Comparison of ENCODE assay signal across 19 cellular contexts in genomic region chr2:14616342-14616741, GRCh38. TPM values are rescaled to one million over a fixed set of nuclear protein-coding genes. Genes with fewer than 3 reads are reported as not detected.
"Had no signal": no experiment of that assay in that cellular context is flagged by ENCODE, and none has a peak within 500 bp of the region (broad histone marks: within the 10 kb centered on the region; RNA-seq: fewer than 3 reads in every experiment).

No MANE protein-coding gene starts in this region.

- H3K27ac ChIP-seq: gastrocnemius medialis, neutrophil, parathyroid adenoma, tibial artery had no signal

- DNase-seq: activated B cell treated with CpG ODN at 0.5 μM for 24 hours; activated CD4-positive, alpha-beta T cell treated with anti-CD3 and anti-CD28 coated beads for 48 hours; activated CD8-positive, alpha-beta T cell treated with anti-CD3 and anti-CD28 coated beads for 36 hours; activated naive CD4-positive, alpha-beta T cell; activated naive CD8-positive, alpha-beta T cell treated with anti-CD3 and anti-CD28 coated beads for 36 hours; activated T-cell treated with anti-CD3 and anti-CD28 coated beads, Interleukin-2, amount 50 U/mL, for 1 hour; amygdala; cerebellar nuclear complex; effector CD4-positive, alpha-beta T cell; head of caudate nucleus; natural killer cell; stimulated activated CD4-positive, alpha-beta T cell treated with anti-CD3 and anti-CD28 coated beads, Interleukin-12 subunit alpha, Interleukin-12 subunit beta, amount 100 ng/mL, for 4 hours; stimulated activated CD4-positive, alpha-beta T cell treated with anti-CD3 and anti-CD28 coated beads, Interleukin-1b, Interleukin-23, amount 100 ng/mL, for 48 hours; stimulated activated naive CD4-positive, alpha-beta T cell treated with Interleukin-2 at 50 U/mL for 16 hours; tibial artery had no signal

- H3K79me2 ChIP-seq: parathyroid adenoma had no signal

- H3K9me3 ChIP-seq: gastrocnemius medialis, neutrophil, tibial artery had no signal

- H2AFZ ChIP-seq: parathyroid adenoma had no signal

- H3K36me3 ChIP-seq: gastrocnemius medialis, neutrophil, tibial artery had no signal

- H3K27me3 ChIP-seq: gastrocnemius medialis, neutrophil, tibial artery had no signal

- H3K9ac ChIP-seq: parathyroid adenoma had no signal

- ATAC-seq: activated CD8-positive, alpha-beta T cell treated with anti-CD3 and anti-CD28 coated beads for 36 hours; activated T-helper 17 cell treated with anti-CD3 and anti-CD28 coated beads, Interleukin-2, amount 50 U/mL, for 72 hours; natural killer cell had no signal

- H3K4me3 ChIP-seq: gastrocnemius medialis, tibial artery had no signal

- H3K4me1 ChIP-seq: gastrocnemius medialis, parathyroid adenoma, tibial artery had no signal

RNA-seq across cellular contexts. Expression of gene LRATD1, which starts 16.2 kb away (rescaled TPM):
- total RNA-seq: activated B cell treated with CpG ODN at 0.5 μM for 24 hours; activated CD8-positive, alpha-beta T cell treated with anti-CD3 and anti-CD28 coated beads for 36 hours; activated naive CD8-positive, alpha-beta T cell treated with anti-CD3 and anti-CD28 coated beads for 36 hours; activated T-helper 17 cell treated with anti-CD3 and anti-CD28 coated beads, Interleukin-2, amount 50 U/mL, for 72 hours; natural killer cell had no signal
